Comparison of ENCODE assay signal across 1 cellular context in genomic region chr14:21039059-21039422, GRCh38.
TF ChIP-seq lines count a peak whose summit lies in the region.

No MANE protein-coding gene starts in this region.

TF ChIP-seq in H1, 55 proteins besides CTCF, POLR2A, EP300 and RAD21:
- peak; percentile 31; the same call in 1 of the 2 replicates for TF ChIP-seq POLR2AphosphoS5 (IDR thresholded peaks at IDR 0.05; ENCODE audit: low read depth, low read length)
- no peak for TF ChIP-seq KDM4A (IDR thresholded peaks at IDR 0.05; ENCODE audit: low read depth, low read length, severe bottlenecking)
- TF ChIP-seq SIN3A (conservative IDR thresholded peaks at IDR 0.05 in 1 of 2, IDR thresholded peaks at IDR 0.05 in 1 of 2; ENCODE audit: low read depth in 1 of 2, low read length in 2 of 2), result 0 out of 4 replicates have a peak, but pooled peaks of 1 of the 2 experiments have one; percentile 39
